ENCODE assay signal across 1 cellular context in the genomic region with DNA sequence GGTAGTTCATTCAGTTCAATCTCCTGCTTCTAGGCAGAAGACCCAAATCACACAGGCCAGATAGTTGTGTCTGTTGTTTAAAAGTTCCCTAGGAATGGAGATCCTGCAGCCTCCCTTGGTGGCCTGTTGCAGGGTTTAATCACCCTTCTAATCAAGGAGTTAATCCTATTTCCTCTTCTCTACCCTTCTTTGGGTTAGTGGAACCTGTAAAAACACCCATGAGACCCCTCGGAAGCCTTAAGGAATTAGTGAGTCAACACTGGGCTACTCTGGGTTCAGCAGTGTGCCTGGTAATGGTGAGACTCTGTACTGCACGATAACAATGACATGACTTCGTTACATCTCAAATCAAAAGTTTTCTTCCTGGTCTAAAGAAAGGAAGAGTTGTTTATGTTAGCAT.
TF ChIP-seq lines count a peak whose summit lies in the region.

No MANE protein-coding gene starts in this region.

TF ChIP-seq in GM23338, 12 proteins besides CTCF, POLR2A, EP300 and RAD21 (continued from another document):
- TF ChIP-seq, protein P1, sequence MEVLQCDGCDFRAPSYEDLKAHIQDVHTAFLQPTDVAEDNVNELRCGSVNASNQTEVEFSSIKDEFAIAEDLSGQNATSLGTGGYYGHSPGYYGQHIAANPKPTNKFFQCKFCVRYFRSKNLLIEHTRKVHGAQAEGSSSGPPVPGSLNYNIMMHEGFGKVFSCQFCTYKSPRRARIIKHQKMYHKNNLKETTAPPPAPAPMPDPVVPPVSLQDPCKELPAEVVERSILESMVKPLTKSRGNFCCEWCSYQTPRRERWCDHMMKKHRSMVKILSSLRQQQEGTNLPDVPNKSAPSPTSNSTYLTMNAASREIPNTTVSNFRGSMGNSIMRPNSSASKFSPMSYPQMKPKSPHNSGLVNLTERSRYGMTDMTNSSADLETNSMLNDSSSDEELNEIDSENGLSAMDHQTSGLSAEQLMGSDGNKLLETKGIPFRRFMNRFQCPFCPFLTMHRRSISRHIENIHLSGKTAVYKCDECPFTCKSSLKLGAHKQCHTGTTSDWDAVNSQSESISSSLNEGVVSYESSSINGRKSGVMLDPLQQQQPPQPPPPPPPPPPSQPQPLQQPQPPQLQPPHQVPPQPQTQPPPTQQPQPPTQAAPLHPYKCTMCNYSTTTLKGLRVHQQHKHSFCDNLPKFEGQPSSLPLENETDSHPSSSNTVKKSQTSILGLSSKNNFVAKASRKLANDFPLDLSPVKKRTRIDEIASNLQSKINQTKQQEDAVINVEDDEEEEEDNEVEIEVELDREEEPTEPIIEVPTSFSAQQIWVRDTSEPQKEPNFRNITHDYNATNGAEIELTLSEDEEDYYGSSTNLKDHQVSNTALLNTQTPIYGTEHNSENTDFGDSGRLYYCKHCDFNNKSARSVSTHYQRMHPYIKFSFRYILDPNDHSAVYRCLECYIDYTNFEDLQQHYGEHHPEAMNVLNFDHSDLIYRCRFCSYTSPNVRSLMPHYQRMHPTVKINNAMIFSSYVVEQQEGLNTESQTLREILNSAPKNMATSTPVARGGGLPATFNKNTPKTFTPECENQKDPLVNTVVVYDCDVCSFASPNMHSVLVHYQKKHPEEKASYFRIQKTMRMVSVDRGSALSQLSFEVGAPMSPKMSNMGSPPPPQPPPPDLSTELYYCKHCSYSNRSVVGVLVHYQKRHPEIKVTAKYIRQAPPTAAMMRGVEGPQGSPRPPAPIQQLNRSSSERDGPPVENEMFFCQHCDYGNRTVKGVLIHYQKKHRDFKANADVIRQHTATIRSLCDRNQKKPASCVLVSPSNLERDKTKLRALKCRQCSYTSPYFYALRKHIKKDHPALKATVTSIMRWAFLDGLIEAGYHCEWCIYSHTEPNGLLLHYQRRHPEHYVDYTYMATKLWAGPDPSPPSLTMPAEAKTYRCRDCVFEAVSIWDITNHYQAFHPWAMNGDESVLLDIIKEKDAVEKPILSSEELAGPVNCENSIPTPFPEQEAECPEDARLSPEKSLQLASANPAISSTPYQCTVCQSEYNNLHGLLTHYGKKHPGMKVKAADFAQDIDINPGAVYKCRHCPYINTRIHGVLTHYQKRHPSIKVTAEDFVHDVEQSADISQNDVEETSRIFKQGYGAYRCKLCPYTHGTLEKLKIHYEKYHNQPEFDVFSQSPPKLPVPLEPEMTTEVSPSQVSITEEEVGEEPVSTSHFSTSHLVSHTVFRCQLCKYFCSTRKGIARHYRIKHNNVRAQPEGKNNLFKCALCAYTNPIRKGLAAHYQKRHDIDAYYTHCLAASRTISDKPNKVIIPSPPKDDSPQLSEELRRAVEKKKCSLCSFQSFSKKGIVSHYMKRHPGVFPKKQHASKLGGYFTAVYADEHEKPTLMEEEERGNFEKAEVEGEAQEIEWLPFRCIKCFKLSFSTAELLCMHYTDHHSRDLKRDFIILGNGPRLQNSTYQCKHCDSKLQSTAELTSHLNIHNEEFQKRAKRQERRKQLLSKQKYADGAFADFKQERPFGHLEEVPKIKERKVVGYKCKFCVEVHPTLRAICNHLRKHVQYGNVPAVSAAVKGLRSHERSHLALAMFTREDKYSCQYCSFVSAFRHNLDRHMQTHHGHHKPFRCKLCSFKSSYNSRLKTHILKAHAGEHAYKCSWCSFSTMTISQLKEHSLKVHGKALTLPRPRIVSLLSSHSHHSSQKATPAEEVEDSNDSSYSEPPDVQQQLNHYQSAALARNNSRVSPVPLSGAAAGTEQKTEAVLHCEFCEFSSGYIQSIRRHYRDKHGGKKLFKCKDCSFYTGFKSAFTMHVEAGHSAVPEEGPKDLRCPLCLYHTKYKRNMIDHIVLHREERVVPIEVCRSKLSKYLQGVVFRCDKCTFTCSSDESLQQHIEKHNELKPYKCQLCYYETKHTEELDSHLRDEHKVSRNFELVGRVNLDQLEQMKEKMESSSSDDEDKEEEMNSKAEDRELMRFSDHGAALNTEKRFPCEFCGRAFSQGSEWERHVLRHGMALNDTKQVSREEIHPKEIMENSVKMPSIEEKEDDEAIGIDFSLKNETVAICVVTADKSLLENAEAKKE (CRISPR knock-in tag; IDR thresholded peaks at IDR 0.05) = no peak
- no peak for TF ChIP-seq POLR2AphosphoS5 (IDR thresholded peaks at IDR 0.05; ENCODE audit: low read depth)
- no peak for TF ChIP-seq JUNB (IDR thresholded peaks at IDR 0.05; ENCODE audit: unreplicated experiment)
- no peak for TF ChIP-seq STAT1 (IDR thresholded peaks at IDR 0.05; ENCODE audit: unreplicated experiment)
- no peak for TF ChIP-seq EZH2 (IDR thresholded peaks at IDR 0.05; ENCODE audit: low read depth, unreplicated experiment)
- no peak for TF ChIP-seq CREB1 (CRISPR knock-in tag; IDR thresholded peaks at IDR 0.05; ENCODE audit: low read depth)
- no peak for TF ChIP-seq NANOG (IDR thresholded peaks at IDR 0.05; ENCODE audit: borderline replicate concordance)
